ENCODE assay signal across 18 cellular contexts in genomic region chr10:51896849-51897248, GRCh38.
DNase-seq lines count a peak whose midpoint lies in the region; ATAC-seq and TF ChIP-seq lines count a peak whose summit lies in the region.
"Had no signal": no experiment of that assay in that cellular context is flagged by ENCODE, and none has a peak within 500 bp of the region (broad histone marks: within the 10 kb centered on the region; RNA-seq: fewer than 3 reads in every experiment).

No MANE protein-coding gene starts in this region.

- peak; percentile 8 for DNase-seq in AG08396 (ENCODE audit: low spot score)
- DNase-seq in RPMI7951 (ENCODE audit: low read depth), result peak; percentile 58
- DNase-seq in fibroblast of mammary gland (ENCODE audit: low read depth), result peak; percentile 92
- peak; percentile 19 for DNase-seq in myocyte (ENCODE audit: low read depth)
- DNase-seq in retina, result no peak
- DNase-seq in NCI-H82 treated with DMSO at 0.1 percent for 48 hours (lab: John Stamatoyannopoulos, UW; ENCODE audit: unreplicated experiment), result no peak
- DNase-seq in NCI-H510A treated with DMSO at 0.1 percent for 48 hours (lab: John Stamatoyannopoulos, UW), result no peak
- DNase-seq: AML-193, Calu3, left colon, NCI-H1436 treated with DMSO at 0.1 percent for 48 hours, NCI-H2227 treated with DMSO at 0.1 percent for 48 hours, SHP77, T-helper 17 cell had no signal

- no peak overlapping the region for H3K4me3 ChIP-seq in fibroblast of mammary gland (ENCODE audit: control insufficient read depth, low read depth, low read length)

- TF ChIP-seq CTCF in fibroblast of mammary gland (conservative IDR thresholded peaks at IDR 0.05; ENCODE audit: control insufficient read depth, insufficient read depth, low read depth, low read length), result no peak

- no peak for ATAC-seq in GM18907 (IDR thresholded peaks at IDR 0.05; ENCODE audit: unreplicated experiment)
- ATAC-seq: activated T-helper 17 cell treated with anti-CD3 and anti-CD28 coated beads, Interleukin-2, amount 50 U/mL, for 72 hours; left colon; stimulated activated effector memory CD8-positive, alpha-beta T cell treated with anti-CD3 and anti-CD28 coated beads, Interleukin-12 subunit alpha, Interleukin-12 subunit beta, amount 100 ng/mL, for 72 hours; T-helper 17 cell; WTC11 had no signal

Comparison
In these comparisons a context has a peak if more than half of its experiments do, and no peak if none do; other contexts are left out.
1. DNase-seq: peak in AG08396 (single experiment), RPMI7951 (single experiment), fibroblast of mammary gland (single experiment) and myocyte (single experiment); none in retina (single experiment), NCI-H82 treated with DMSO at 0.1 percent for 48 hours (single experiment) and NCI-H510A treated with DMSO at 0.1 percent for 48 hours (single experiment).